In the genomic region with DNA sequence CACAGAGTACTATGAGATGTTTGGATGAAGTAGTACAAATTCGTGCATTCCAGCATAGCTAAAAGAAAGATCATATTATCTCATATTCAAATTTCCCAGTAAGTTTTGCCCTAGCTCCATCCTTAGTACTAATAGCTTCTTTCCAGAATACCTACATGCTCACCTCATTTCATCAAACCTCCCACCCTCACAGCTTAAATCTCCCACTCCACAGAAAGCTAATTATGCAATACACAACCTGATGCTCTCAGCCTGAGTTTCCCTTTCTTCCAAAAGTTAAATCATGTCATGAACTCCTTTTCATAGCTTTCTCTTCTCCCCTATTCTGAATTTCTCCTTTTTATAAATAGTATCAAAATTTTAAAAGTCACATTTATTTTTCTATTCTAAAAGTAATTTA, we compare ENCODE assay signal across 29 cellular contexts.
DNase-seq lines count a peak whose midpoint lies in the region; ATAC-seq lines count a peak whose summit lies in the region.
"Had no signal": no experiment of that assay in that cellular context is flagged by ENCODE, and none has a peak within 500 bp of the region (broad histone marks: within the 10 kb centered on the region; RNA-seq: fewer than 3 reads in every experiment).

No MANE protein-coding gene starts in this region.

- DNase-seq in caudate nucleus (lab: John Stamatoyannopoulos, UW) (peak in 7 of 61 donors; percentile 8 to 81 (median 34)), putamen (ENCODE audit: low spot score) (peak; percentile 72)
- no peak for DNase-seq in effector CD8-positive, alpha-beta T cell (lab: John Stamatoyannopoulos, UW)
- DNase-seq: 8988T; ACHN; AML-193; BE2C; C1 segment of cervical spinal cord; Caco-2; Calu3; CD4-positive, alpha-beta memory T cell; CD4-positive, alpha-beta T cell; CD4-positive, CD25-positive, alpha-beta regulatory T cell; CD8-positive, alpha-beta memory T cell; CD8-positive, alpha-beta T cell; COR-L47; DMS 273 treated with DMSO at 0.1 percent for 48 hours; DMS153; DMS53; DMS79; DMS79 treated with DMSO at 0.1 percent for 48 hours; DND-41; EL had no signal

- ATAC-seq in GM18519 (IDR thresholded peaks at IDR 0.05; ENCODE audit: low FRiP score, unreplicated experiment): no peak
- ATAC-seq: A549; CD8-positive, alpha-beta T cell had no signal

- peak overlapping the region; percentile 26 for H3K27ac ChIP-seq in caudate nucleus (ENCODE audit: low read depth, low read length)
- H3K27ac ChIP-seq: 22Rv1; A549; BLaER1; BLaER1 treated with 17β-estradiol and CSF1 and Interleukin-3, amounts not matched to agents 10 nM and 100 nM; C4-2B had no signal
